9 cellular contexts compared by ENCODE assay signal in the genomic region with DNA sequence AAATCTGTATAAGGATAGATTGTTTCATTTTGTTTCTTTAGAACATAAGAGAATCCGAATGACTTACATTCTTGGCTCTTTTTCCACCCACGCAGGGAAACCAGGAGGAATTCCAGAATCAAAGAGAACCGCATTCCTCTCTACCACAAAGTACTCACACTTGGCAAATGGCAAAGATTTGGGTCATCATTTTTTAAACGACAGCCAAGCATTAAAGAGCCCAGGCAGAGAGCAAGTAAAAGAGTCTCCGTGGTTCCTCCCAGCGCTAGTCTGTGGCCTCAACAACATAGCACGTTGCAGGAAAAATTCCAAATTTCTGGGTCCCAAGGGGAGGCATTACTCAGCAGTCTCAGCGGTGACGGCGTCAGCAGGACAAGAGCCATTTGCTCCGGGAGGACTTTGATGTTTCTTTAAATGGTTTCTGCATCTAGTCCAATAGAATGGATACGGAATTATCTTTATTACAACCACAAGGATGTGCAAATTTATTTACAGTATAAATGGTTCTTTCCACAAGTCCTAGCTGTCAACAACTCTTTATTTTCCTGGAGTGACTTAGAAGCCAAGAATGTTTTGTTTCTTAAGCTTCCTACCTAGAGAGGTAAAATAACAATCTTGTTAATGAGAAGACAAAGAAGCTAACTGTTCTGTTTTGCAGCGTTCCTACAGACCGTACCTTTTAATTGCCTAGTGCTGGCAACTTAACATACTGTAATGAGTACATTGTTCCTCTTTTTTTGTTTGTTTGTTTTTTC.
DNase-seq lines count a peak whose midpoint lies in the region; ATAC-seq and TF ChIP-seq lines count a peak whose summit lies in the region.
"Had no signal": no experiment of that assay in that cellular context is flagged by ENCODE, and none has a peak within 500 bp of the region (broad histone marks: within the 10 kb centered on the region; RNA-seq: fewer than 3 reads in every experiment).

No MANE protein-coding gene starts in this region.

- H3K36me3 Mint-ChIP-seq in neural crest cell (ENCODE audit: low read depth), result no peaks in the 10 kb centered on the region
- H3K36me3 Mint-ChIP-seq: memory B cell had no signal

- H3K4me3 Mint-ChIP-seq in neural crest cell, result peak overlapping the region; percentile 81
- H3K4me3 Mint-ChIP-seq: memory B cell had no signal

- DNase-seq in EL (peak; percentile 98), RKO (ENCODE audit: low spot score) (peak; percentile 92), fibroblast of peridontal ligament (ENCODE audit: extremely low read depth) (peak; percentile 98), neural crest cell (ENCODE audit: low read depth, low spot score) (peak; percentile 22), NCI-H2081 treated with DMSO at 0.1 percent for 48 hours (lab: John Stamatoyannopoulos, UW) (no peak), T-helper 2 cell (no peak), NCI-H128 (lab: John Stamatoyannopoulos, UW; ENCODE audit: unreplicated experiment) (no peak)

- H3K9me3 Mint-ChIP-seq in neural crest cell, result peaks cover 2% of the 10 kb centered on the region
- H3K9me3 Mint-ChIP-seq: memory B cell had no signal

- H3K27ac Mint-ChIP-seq in neural crest cell (ENCODE audit: unreplicated experiment), result peak overlapping the region; percentile 96
- H3K27ac Mint-ChIP-seq: memory B cell had no signal

- H3K27me3 Mint-ChIP-seq in neural crest cell (ENCODE audit: low read depth), result no peaks in the 10 kb centered on the region

- TF ChIP-seq CTCF in neural crest cell (conservative IDR thresholded peaks at IDR 0.05), result no peak

- ATAC-seq in GM19463 (IDR thresholded peaks at IDR 0.05; ENCODE audit: unreplicated experiment), result no peak

- peaks cover 61% of the 10 kb centered on the region for H3K4me1 Mint-ChIP-seq in neural crest cell
- H3K4me1 Mint-ChIP-seq: memory B cell had no signal

Comparison
In these comparisons a context has a peak if more than half of its experiments do, and no peak if none do; other contexts are left out.
1. DNase-seq: peak in EL (single experiment), RKO (single experiment), fibroblast of peridontal ligament (single experiment) and neural crest cell (single experiment); none in NCI-H2081 treated with DMSO at 0.1 percent for 48 hours (single experiment), T-helper 2 cell (0 of 5) and NCI-H128 (single experiment).